Comparison of ENCODE assay signal across 8 cellular contexts in the genomic region with DNA sequence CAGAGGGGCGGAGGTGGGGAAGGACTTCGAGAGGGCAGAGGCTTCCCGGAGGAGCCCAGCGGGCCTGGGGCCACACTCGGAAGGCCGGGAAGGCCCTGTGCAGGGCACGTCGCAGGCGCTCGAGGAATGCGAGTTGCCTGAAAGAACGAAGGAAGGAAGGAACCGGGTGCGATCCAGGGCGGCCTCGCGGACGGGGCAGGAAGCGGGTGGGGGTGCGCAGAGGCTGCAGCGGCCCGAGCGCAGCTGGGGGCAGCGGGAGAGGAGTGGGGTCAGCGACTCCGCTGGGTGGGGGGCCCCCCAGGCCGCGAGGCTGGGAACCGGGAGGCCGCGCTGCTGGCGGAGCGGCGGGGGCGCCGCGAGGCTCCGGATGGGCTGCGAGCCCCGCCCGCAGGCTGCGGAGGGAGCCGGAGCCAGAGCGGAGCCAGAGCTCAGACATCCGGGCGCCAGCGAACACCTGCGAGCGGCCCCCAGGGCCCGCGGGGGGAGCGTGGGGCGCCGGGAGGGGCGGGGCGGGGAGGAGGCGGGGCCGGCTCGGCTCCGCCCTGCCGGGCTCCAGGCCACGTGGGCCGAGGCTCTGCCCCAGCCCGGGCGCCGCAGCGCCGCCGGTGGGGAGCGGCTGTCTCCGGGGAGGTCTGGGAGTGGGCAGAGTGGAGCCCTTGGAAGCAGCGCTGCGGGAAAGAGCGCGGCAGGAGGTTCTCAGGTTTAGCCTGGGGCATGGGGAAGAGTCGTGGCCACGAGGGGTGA. TPM values are rescaled to one million over a fixed set of nuclear protein-coding genes. Genes with fewer than 3 reads are reported as not detected.
DNase-seq lines count a peak whose midpoint lies in the region; ATAC-seq and TF ChIP-seq lines count a peak whose summit lies in the region.

No MANE protein-coding gene starts in this region.

- H3K4me3 ChIP-seq in coronary artery (peak overlapping the region; percentile 84), liver (ENCODE audit: low read depth in 1 of 3, low read length in 3 of 3) (peak overlapping the region; percentile 32 to 58 (median 33))

- ATAC-seq in GM19023 (IDR thresholded peaks at IDR 0.05; ENCODE audit: unreplicated experiment) (peak; percentile 61), HG03175 (IDR thresholded peaks at IDR 0.05; ENCODE audit: unreplicated experiment) (peak; percentile 58)

- no peaks in the 10 kb centered on the region for H3K9me3 ChIP-seq in liver (ENCODE audit: control insufficient read depth in 4 of 4, low read length in 3 of 4)

- no peaks in the 10 kb centered on the region for H3K27me3 Mint-ChIP-seq in activated CD4-positive, alpha-beta T cell treated with anti-CD3 and anti-CD28 coated beads, Interleukin-2, amount 10 ng/mL, durations not matched to agents 7 days and 5 days

- CTCF ChIA-PET in activated CD4-positive, alpha-beta T cell treated with anti-CD3 and anti-CD28 coated beads, Interleukin-2, amount 10 ng/mL, durations not matched to agents 7 days and 5 days (lab: Charles Lee), result interaction anchor here (1.1 to 5.0 kb wide), 11 partner anchors 10 to 90 kb away, joined by 3 to 31 read pairs (median 4); no protein-coding TSS in a partner anchor

- no peaks in the 10 kb centered on the region for H3K27me3 ChIP-seq in liver (ENCODE audit: control insufficient read depth in 4 of 4, insufficient read depth in 4 of 4, low read length in 3 of 4)

- no peak for TF ChIP-seq RAD21 in liver (IDR thresholded peaks at IDR 0.05)

- DNase-seq in AG20443 (ENCODE audit: low spot score) (peak; percentile 88), NCI-H446 treated with DMSO at 0.1 percent for 48 hours (lab: John Stamatoyannopoulos, UW) (peak; percentile 90), coronary artery (ENCODE audit: low spot score) (peak; percentile 94)
- peak; percentile 85 for DNase-seq in activated CD4-positive, alpha-beta T cell treated with anti-CD3 and anti-CD28 coated beads, Interleukin-2, amount 10 ng/mL, durations not matched to agents 7 days and 5 days
- DNase-seq in stimulated activated CD4-positive, alpha-beta T cell treated with anti-CD3 and anti-CD28 coated beads, Interleukin-4, amount 100 ng/mL, for 24 hours, result peak; percentile 79

- H3K4me3 Mint-ChIP-seq in activated CD4-positive, alpha-beta T cell treated with anti-CD3 and anti-CD28 coated beads, Interleukin-2, amount 10 ng/mL, durations not matched to agents 7 days and 5 days, result peak overlapping the region; percentile 84

- peak overlapping the region; percentile 94 to 95 for H3K27ac ChIP-seq in coronary artery
- peak overlapping the region; percentile 71 to 81 for H3K27ac ChIP-seq in liver (ENCODE audit: low read depth in 1 of 2, low read length in 2 of 2)

- H3K27ac Mint-ChIP-seq in activated CD4-positive, alpha-beta T cell treated with anti-CD3 and anti-CD28 coated beads, Interleukin-2, amount 10 ng/mL, durations not matched to agents 7 days and 5 days, result peak overlapping the region; percentile 93

- H3K36me3 Mint-ChIP-seq in activated CD4-positive, alpha-beta T cell treated with anti-CD3 and anti-CD28 coated beads, Interleukin-2, amount 10 ng/mL, durations not matched to agents 7 days and 5 days (ENCODE audit: low read depth), result peaks cover 27% of the 10 kb centered on the region

- TF ChIP-seq CTCF in coronary artery (IDR thresholded peaks at IDR 0.05), result no peak
- TF ChIP-seq CTCF in liver (IDR thresholded peaks at IDR 0.05; ENCODE audit: low read depth, low read length, missing input control), result no peak

- H3K9me3 Mint-ChIP-seq in activated CD4-positive, alpha-beta T cell treated with anti-CD3 and anti-CD28 coated beads, Interleukin-2, amount 10 ng/mL, durations not matched to agents 7 days and 5 days, result no peaks in the 10 kb centered on the region

- no peaks in the 10 kb centered on the region for H3K36me3 ChIP-seq in liver (ENCODE audit: control insufficient read depth in 4 of 4, insufficient read depth in 3 of 4, low read depth in 1 of 4, low read length in 3 of 4)

- WGBS in liver, result 1% methylated on average over 77 of the region's 77 CpGs

- peaks cover 48% of the 10 kb centered on the region for H3K4me1 Mint-ChIP-seq in activated CD4-positive, alpha-beta T cell treated with anti-CD3 and anti-CD28 coated beads, Interleukin-2, amount 10 ng/mL, durations not matched to agents 7 days and 5 days

- POLR2A ChIA-PET in activated CD4-positive, alpha-beta T cell treated with anti-CD3 and anti-CD28 coated beads, Interleukin-2, amount 10 ng/mL, durations not matched to agents 7 days and 5 days (lab: Charles Lee), result interaction anchor here (1.0 to 1.5 kb wide), 4 partner anchors 23 to 83 kb away, joined by 3 to 6 read pairs (median 4); no protein-coding TSS in a partner anchor

- no peak overlapping the region for H3K9ac ChIP-seq in liver (ENCODE audit: low read depth in 1 of 2, low read length in 2 of 2)

- H3K4me1 ChIP-seq in liver (ENCODE audit: control insufficient read depth in 4 of 4, insufficient read depth in 4 of 4, low read length in 3 of 4), result peaks cover 0 to 28% (median 14%) of the 10 kb centered on the region in 4 donors

TF ChIP-seq in liver, 16 proteins besides CTCF, POLR2A, EP300 and RAD21:
- TF ChIP-seq, protein P1, sequence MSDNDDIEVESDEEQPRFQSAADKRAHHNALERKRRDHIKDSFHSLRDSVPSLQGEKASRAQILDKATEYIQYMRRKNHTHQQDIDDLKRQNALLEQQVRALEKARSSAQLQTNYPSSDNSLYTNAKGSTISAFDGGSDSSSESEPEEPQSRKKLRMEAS (IDR thresholded peaks at IDR 0.05), result no peak
- TF ChIP-seq NR2F2 (IDR thresholded peaks at IDR 0.05) (peak; percentile 11), EGR1 (IDR thresholded peaks at IDR 0.05; ENCODE audit: low read depth in 2 of 2) (no peak), RXRA (IDR thresholded peaks at IDR 0.05) (peak in 1 of 2 donors; percentile 2), SP1 (IDR thresholded peaks at IDR 0.05) (peak; percentile 19), HNF4A (conservative IDR thresholded peaks at IDR 0.05) (no peak)

RNA-seq across cellular contexts. Expression of gene ID3, which starts 4.6 kb away (rescaled TPM):
- 10 to 100 TPM; 62.7 to 65.2 TPM for total RNA-seq in activated CD4-positive, alpha-beta T cell treated with anti-CD3 and anti-CD28 coated beads, Interleukin-2, amount 10 ng/mL, durations not matched to agents 7 days and 5 days
- 10 to 100 TPM; 21.6 to 38.6 TPM for total RNA-seq in liver
- polyA plus RNA-seq in liver, result 10 to 100 TPM; 37.3 to 42.6 TPM

RNA-seq across cellular contexts. Expression of gene E2F2, which starts 23.6 kb away (rescaled TPM):
- total RNA-seq in activated CD4-positive, alpha-beta T cell treated with anti-CD3 and anti-CD28 coated beads, Interleukin-2, amount 10 ng/mL, durations not matched to agents 7 days and 5 days, result 100 to 1,000 TPM; 107 to 112 TPM
- total RNA-seq in liver, result 10 to 100 TPM in 1 of 2 donors, under 1 TPM in 1; 0.08 to 79.9 TPM
- polyA plus RNA-seq in liver, result under 1 TPM; 0.36 to 0.53 TPM

Comparison
In these comparisons a context has a peak if more than half of its experiments do, and no peak if none do; other contexts are left out.
1. Peak in every context shown above with its lines: DNase-seq, ATAC-seq, H3K4me3 ChIP-seq and H3K27ac ChIP-seq.